12 cellular contexts compared by ENCODE assay signal in genomic region chr6:31576897-31577341, GRCh38. TPM values are rescaled to one million over a fixed set of nuclear protein-coding genes. Genes with fewer than 3 reads are reported as not detected.
DNase-seq lines count a peak whose midpoint lies in the region; ATAC-seq, FAIRE-seq and TF ChIP-seq lines count a peak whose summit lies in the region.
"Had no signal": no experiment of that assay in that cellular context is flagged by ENCODE, and none has a peak within 500 bp of the region (broad histone marks: within the 10 kb centered on the region; RNA-seq: fewer than 3 reads in every experiment).

No MANE protein-coding gene starts in this region.

- H3K9me3 ChIP-seq in HepG2 (ENCODE audit: low read length) (no peaks in the 10 kb centered on the region), subcutaneous abdominal adipose tissue (ENCODE audit: control insufficient read depth in 5 of 5, low read length in 5 of 5) (no peaks in the 10 kb centered on the region)
- H3K9me3 ChIP-seq: esophagus squamous epithelium had no signal

- H3K27ac ChIP-seq in HepG2 (ENCODE audit: extremely low read length, insufficient read depth, low read length): no peak overlapping the region
- no peak overlapping the region for H3K27ac ChIP-seq in subcutaneous abdominal adipose tissue (ENCODE audit: low read depth, low read length)

- no peaks in the 10 kb centered on the region for H3K9me3 Mint-ChIP-seq in activated CD4-positive, alpha-beta T cell treated with anti-CD3 and anti-CD28 coated beads, Interleukin-2, amount 10 ng/mL, durations not matched to agents 7 days and 5 days

- TF ChIP-seq EP300 in HepG2 (IDR thresholded peaks at IDR 0.05; ENCODE audit: low read depth in 2 of 2, low read length in 2 of 2): no peak
- TF ChIP-seq EP300 in HepG2 (CRISPR knock-in tag; IDR thresholded peaks at IDR 0.05; ENCODE audit: borderline replicate concordance): no peak

- no TSS peak for BruUV-seq in HepG2 (replicated peaks; lab: Mats Ljungman, UMichigan)

- in situ Hi-C loops in HepG2 (cut with HindIII; ENCODE audit: extremely low pct_ligation_motif_present, low pct_unique_long_range_greater_than_20kb): no loop called here

- H3K4me2 ChIP-seq in HepG2 (ENCODE audit: low read depth, low read length): no peak overlapping the region

- no peaks in the 10 kb centered on the region for H3K27me3 Mint-ChIP-seq in activated CD4-positive, alpha-beta T cell treated with anti-CD3 and anti-CD28 coated beads, Interleukin-2, amount 10 ng/mL, durations not matched to agents 7 days and 5 days

- H3K9ac ChIP-seq in HepG2 (ENCODE audit: insufficient read depth, low read depth, low read length): no peak overlapping the region
- H3K9ac ChIP-seq in subcutaneous abdominal adipose tissue (ENCODE audit: low read length in 5 of 5): no peak overlapping the region

- H3K36me3 ChIP-seq in HepG2 (replicated peaks in 1 of 2; ENCODE audit: control insufficient read depth in 1 of 2, insufficient read depth in 2 of 2, low read length in 2 of 2) (no peaks in the 10 kb centered on the region), subcutaneous abdominal adipose tissue (ENCODE audit: control insufficient read depth in 5 of 5, insufficient read depth in 5 of 5, low read length in 5 of 5) (peaks cover 0 to 4% (median 0%) of the 10 kb centered on the region in 5 donors)
- H3K36me3 ChIP-seq: esophagus squamous epithelium had no signal

- H3K4me1 ChIP-seq in HepG2 (ENCODE audit: insufficient read depth, low read length) (peaks cover 16% of the 10 kb centered on the region), subcutaneous abdominal adipose tissue (ENCODE audit: control insufficient read depth in 5 of 5, insufficient read depth in 5 of 5, low read length in 5 of 5) (peaks cover 2 to 43% (median 25%) of the 10 kb centered on the region in 5 donors)

- 47% methylated on average over 10 of the region's 11 CpGs for WGBS in HepG2 (ENCODE audit: low lambda C conversion rate)

- intact Hi-C loops in HepG2 (cut with micrococcal nuclease; ENCODE audit: unreplicated experiment): no loop called here

- H3K79me2 ChIP-seq in HepG2 (ENCODE audit: insufficient read depth, low read length): no peaks in the 10 kb centered on the region

- peak overlapping the region; percentile 88 for H3K27ac Mint-ChIP-seq in activated CD4-positive, alpha-beta T cell treated with anti-CD3 and anti-CD28 coated beads, Interleukin-2, amount 10 ng/mL, durations not matched to agents 7 days and 5 days

- DNase-seq in activated T-cell treated with anti-CD3 and anti-CD28 coated beads for 1 hour (ENCODE audit: low read depth): peak; percentile 35
- no peak for DNase-seq in activated T-cell treated with anti-CD3 and anti-CD28 coated beads for 4 hours
- peak; percentile 62 for DNase-seq in activated CD4-positive, alpha-beta T cell treated with anti-CD3 and anti-CD28 coated beads, Interleukin-2, amount 10 ng/mL, durations not matched to agents 7 days and 5 days
- DNase-seq in HepG2 (ENCODE audit: low spot score): no peak
- no peak for DNase-seq in SHP77 (lab: John Stamatoyannopoulos, UW)
- no peak for DNase-seq in NCI-H446 treated with DMSO at 0.1 percent for 48 hours (lab: John Stamatoyannopoulos, UW)
- DNase-seq in NAMALWA (ENCODE audit: low spot score): no peak
- DNase-seq: esophagus squamous epithelium, NCI-H446, T-helper 9 cell had no signal

- no peak for TF ChIP-seq RAD21 in HepG2 (CRISPR knock-in tag; IDR thresholded peaks at IDR 0.05)

- no peak for ATAC-seq in HepG2

- H2AFZ ChIP-seq in HepG2 (ENCODE audit: low read length): no peak overlapping the region

- CTCF ChIA-PET in activated CD4-positive, alpha-beta T cell treated with anti-CD3 and anti-CD28 coated beads, Interleukin-2, amount 10 ng/mL, durations not matched to agents 7 days and 5 days (lab: Charles Lee): interaction anchor here (0.5 to 18.9 kb wide), 11 partner anchors 9 to 158 kb away, joined by 3 to 576 read pairs (median 7); partner anchors contain the start of genes ATP6V1G2, DDX39B, LST1 and LTB
- CTCF ChIA-PET in HepG2 (lab: Yijun Ruan, JAX; ENCODE audit: low intra/inter-chr PET ratio, low total read pairs): no interaction called here

- H3K4me3 Mint-ChIP-seq in activated CD4-positive, alpha-beta T cell treated with anti-CD3 and anti-CD28 coated beads, Interleukin-2, amount 10 ng/mL, durations not matched to agents 7 days and 5 days: peak overlapping the region; percentile 90

- TF ChIP-seq POLR2A in HepG2 (IDR thresholded peaks at IDR 0.05; ENCODE audit: insufficient read depth in 1 of 2, low read depth in 2 of 2, low read length in 2 of 2): no peak

- H3K27me3 ChIP-seq in HepG2 (ENCODE audit: control insufficient read depth in 1 of 2, insufficient read depth in 2 of 2, low read length in 2 of 2): peaks cover 22 to 96% of the 10 kb centered on the region in 2 experiments
- peaks cover 0 to 4% (median 0%) of the 10 kb centered on the region in 5 donors for H3K27me3 ChIP-seq in subcutaneous abdominal adipose tissue (ENCODE audit: control insufficient read depth in 5 of 5, insufficient read depth in 4 of 5, low read length in 5 of 5)

- H3K4me1 Mint-ChIP-seq in activated CD4-positive, alpha-beta T cell treated with anti-CD3 and anti-CD28 coated beads, Interleukin-2, amount 10 ng/mL, durations not matched to agents 7 days and 5 days: peaks cover 78% of the 10 kb centered on the region

- no peak overlapping the region for H3K4me3 ChIP-seq in HepG2 (replicated peaks in 1 of 3; ENCODE audit: insufficient read depth in 1 of 3, low read depth in 2 of 3, low read length in 3 of 3)
- H3K4me3 ChIP-seq in subcutaneous abdominal adipose tissue (ENCODE audit: low read depth in 1 of 5, low read length in 5 of 5): peak overlapping the region in 3 of 5 donors; percentile 2 to 56 (median 5)

- no peaks in the 10 kb centered on the region for H4K20me1 ChIP-seq in HepG2 (ENCODE audit: insufficient read depth, low read length)

- POLR2A ChIA-PET in activated CD4-positive, alpha-beta T cell treated with anti-CD3 and anti-CD28 coated beads, Interleukin-2, amount 10 ng/mL, durations not matched to agents 7 days and 5 days (lab: Charles Lee): interaction anchor here (0.9 to 1.6 kb wide), 3 partner anchors 10 to 25 kb away, joined by 3 to 5 read pairs (median 4); no protein-coding TSS in a partner anchor
- POLR2A ChIA-PET in HepG2 (lab: Yijun Ruan, JAX): interaction anchor here (0.6 to 2.3 kb wide), 5 partner anchors 9 to 88 kb away, joined by 3 to 9 read pairs (median 5); partner anchors contain the start of genes DDX39B, GPANK1 and NFKBIL1

- FAIRE-seq in HepG2 (lab: Jason Lieb, UNC): no peak
- FAIRE-seq: keratinocyte had no signal

- peaks cover 67% of the 10 kb centered on the region for H3K36me3 Mint-ChIP-seq in activated CD4-positive, alpha-beta T cell treated with anti-CD3 and anti-CD28 coated beads, Interleukin-2, amount 10 ng/mL, durations not matched to agents 7 days and 5 days (ENCODE audit: low read depth)

- TF ChIP-seq CTCF in HepG2 (CRISPR knock-in tag; IDR thresholded peaks at IDR 0.05): no peak

RNA-seq across cellular contexts. Expression of gene TNF, which starts 1.6 kb away (rescaled TPM):
- total RNA-seq in activated CD4-positive, alpha-beta T cell treated with anti-CD3 and anti-CD28 coated beads, Interleukin-2, amount 10 ng/mL, durations not matched to agents 7 days and 5 days: 10 to 100 TPM; 46.5 to 47.1 TPM
- not detected in 2 replicates for total RNA-seq in HepG2 (2016; rRNA removed; fragmentation: Illumina TruSeq; extraction: Trizol)
- not detected in 2 replicates for total RNA-seq in HepG2 (2016; cell fraction: cytosol; rRNA removed; fragmentation: Illumina TruSeq; extraction: Trizol; ENCODE audit: low read depth)
- total RNA-seq in HepG2 (2016; cell fraction: insoluble cytoplasmic fraction; rRNA removed; fragmentation: Illumina TruSeq; extraction: Trizol): 0.09 and 0.10 TPM in 2 replicates
- total RNA-seq in HepG2 (2016; cell fraction: membrane; rRNA removed; fragmentation: Illumina TruSeq; extraction: Trizol): 0.15 TPM in 1 of 2 replicates, not detected in the other
- total RNA-seq in HepG2 (2016; cell fraction: nucleus; rRNA removed; fragmentation: Illumina TruSeq; extraction: Trizol): not detected in 2 replicates
- not detected in 2 replicates for polyA plus RNA-seq in HepG2 (2011; rRNA removed)
- polyA plus RNA-seq in HepG2 (2011; cell fraction: cytosol; rRNA removed): not detected in 2 replicates
- not detected in 2 replicates for polyA plus RNA-seq in HepG2 (2011; cell fraction: nucleus; rRNA removed)
- polyA plus RNA-seq in HepG2 (2012): not detected in 2 replicates
- not detected in 2 replicates for polyA plus RNA-seq in HepG2 (2016; cell fraction: cytosol; fragmentation: Illumina TruSeq; extraction: Trizol; ENCODE audit: low read depth)
- polyA plus RNA-seq in HepG2 (2016; cell fraction: insoluble cytoplasmic fraction; fragmentation: Illumina TruSeq; extraction: Trizol; ENCODE audit: low read depth): not detected in 2 replicates
- not detected in 2 replicates for polyA plus RNA-seq in HepG2 (2016; cell fraction: membrane; fragmentation: Illumina TruSeq; extraction: Trizol; ENCODE audit: low read depth)
- 0.28 TPM in 1 of 2 replicates, not detected in the other for polyA plus RNA-seq in HepG2 (2016; cell fraction: nucleus; fragmentation: Illumina TruSeq; extraction: Trizol; ENCODE audit: insufficient read depth, low read depth)
- polyA minus RNA-seq in HepG2 (2011; rRNA and poly(A)+ RNA removed; ENCODE audit: low replicate concordance): 0.26 TPM in 1 of 2 replicates, not detected in the other
- polyA minus RNA-seq in HepG2 (2011; cell fraction: cytosol; rRNA and poly(A)+ RNA removed): not detected in 2 replicates
- not detected in 2 replicates for polyA minus RNA-seq in HepG2 (2011; cell fraction: nucleus; rRNA and poly(A)+ RNA removed)

RNA-seq across cellular contexts. Expression of gene LTA, which starts 4.8 kb away (rescaled TPM):
- total RNA-seq in activated CD4-positive, alpha-beta T cell treated with anti-CD3 and anti-CD28 coated beads, Interleukin-2, amount 10 ng/mL, durations not matched to agents 7 days and 5 days: 10 to 100 TPM; 20.9 to 27.0 TPM
- not detected in 2 replicates for total RNA-seq in HepG2 (2016; rRNA removed; fragmentation: Illumina TruSeq; extraction: Trizol)
- total RNA-seq in HepG2 (2016; cell fraction: cytosol; rRNA removed; fragmentation: Illumina TruSeq; extraction: Trizol; ENCODE audit: low read depth): not detected in 2 replicates
- total RNA-seq in HepG2 (2016; cell fraction: insoluble cytoplasmic fraction; rRNA removed; fragmentation: Illumina TruSeq; extraction: Trizol): not detected in 2 replicates
- total RNA-seq in HepG2 (2016; cell fraction: membrane; rRNA removed; fragmentation: Illumina TruSeq; extraction: Trizol): not detected in 2 replicates
- total RNA-seq in HepG2 (2016; cell fraction: nucleus; rRNA removed; fragmentation: Illumina TruSeq; extraction: Trizol): not detected in 2 replicates
- 0.09 TPM in 1 of 2 replicates, not detected in the other for polyA plus RNA-seq in HepG2 (2011; rRNA removed)
- polyA plus RNA-seq in HepG2 (2011; cell fraction: cytosol; rRNA removed): 0.04 TPM in 1 of 2 replicates, not detected in the other
- polyA plus RNA-seq in HepG2 (2011; cell fraction: nucleus; rRNA removed): 0.09 TPM in 1 of 2 replicates, not detected in the other
- polyA plus RNA-seq in HepG2 (2012): 0.09 TPM in 1 of 2 replicates, not detected in the other
- not detected in 2 replicates for polyA plus RNA-seq in HepG2 (2016; cell fraction: cytosol; fragmentation: Illumina TruSeq; extraction: Trizol; ENCODE audit: low read depth)
- polyA plus RNA-seq in HepG2 (2016; cell fraction: insoluble cytoplasmic fraction; fragmentation: Illumina TruSeq; extraction: Trizol; ENCODE audit: low read depth): not detected in 2 replicates
- polyA plus RNA-seq in HepG2 (2016; cell fraction: membrane; fragmentation: Illumina TruSeq; extraction: Trizol; ENCODE audit: low read depth): not detected in 2 replicates
- not detected in 2 replicates for polyA plus RNA-seq in HepG2 (2016; cell fraction: nucleus; fragmentation: Illumina TruSeq; extraction: Trizol; ENCODE audit: insufficient read depth, low read depth)
- not detected in 2 replicates for polyA minus RNA-seq in HepG2 (2011; rRNA and poly(A)+ RNA removed; ENCODE audit: low replicate concordance)
- not detected in 2 replicates for polyA minus RNA-seq in HepG2 (2011; cell fraction: cytosol; rRNA and poly(A)+ RNA removed)
- not detected in 2 replicates for polyA minus RNA-seq in HepG2 (2011; cell fraction: nucleus; rRNA and poly(A)+ RNA removed)
- total RNA-seq: esophagus squamous epithelium had no signal

RNA-seq across cellular contexts. Expression of gene LTB, which starts 5.3 kb away (rescaled TPM):
- total RNA-seq in activated CD4-positive, alpha-beta T cell treated with anti-CD3 and anti-CD28 coated beads, Interleukin-2, amount 10 ng/mL, durations not matched to agents 7 days and 5 days: 100 to 1,000 TPM; 585 to 747 TPM
- 0.22 TPM in 1 of 2 replicates, not detected in the other for total RNA-seq in HepG2 (2016; rRNA removed; fragmentation: Illumina TruSeq; extraction: Trizol)
- not detected in 2 replicates for total RNA-seq in HepG2 (2016; cell fraction: cytosol; rRNA removed; fragmentation: Illumina TruSeq; extraction: Trizol; ENCODE audit: low read depth)
- total RNA-seq in HepG2 (2016; cell fraction: insoluble cytoplasmic fraction; rRNA removed; fragmentation: Illumina TruSeq; extraction: Trizol): 0.13 and 0.46 TPM in 2 replicates
- not detected in 2 replicates for total RNA-seq in HepG2 (2016; cell fraction: membrane; rRNA removed; fragmentation: Illumina TruSeq; extraction: Trizol)
- total RNA-seq in HepG2 (2016; cell fraction: nucleus; rRNA removed; fragmentation: Illumina TruSeq; extraction: Trizol): not detected in 2 replicates
- polyA plus RNA-seq in HepG2 (2011; rRNA removed): 0.09 and 0.30 TPM in 2 replicates
- 0.19 and 0.27 TPM in 2 replicates for polyA plus RNA-seq in HepG2 (2011; cell fraction: cytosol; rRNA removed)
- 0.54 TPM in 1 of 2 replicates, not detected in the other for polyA plus RNA-seq in HepG2 (2011; cell fraction: nucleus; rRNA removed)
- 0.29 TPM in 1 of 2 replicates, not detected in the other for polyA plus RNA-seq in HepG2 (2012)
- polyA plus RNA-seq in HepG2 (2016; cell fraction: cytosol; fragmentation: Illumina TruSeq; extraction: Trizol; ENCODE audit: low read depth): 0.15 and 0.16 TPM in 2 replicates
- polyA plus RNA-seq in HepG2 (2016; cell fraction: insoluble cytoplasmic fraction; fragmentation: Illumina TruSeq; extraction: Trizol; ENCODE audit: low read depth): 0.41 TPM in 1 of 2 replicates, not detected in the other
- 0.20 and 0.23 TPM in 2 replicates for polyA plus RNA-seq in HepG2 (2016; cell fraction: membrane; fragmentation: Illumina TruSeq; extraction: Trizol; ENCODE audit: low read depth)
- polyA plus RNA-seq in HepG2 (2016; cell fraction: nucleus; fragmentation: Illumina TruSeq; extraction: Trizol; ENCODE audit: insufficient read depth, low read depth): not detected in 2 replicates
- polyA minus RNA-seq in HepG2 (2011; rRNA and poly(A)+ RNA removed; ENCODE audit: low replicate concordance): not detected in 2 replicates
- not detected in 2 replicates for polyA minus RNA-seq in HepG2 (2011; cell fraction: cytosol; rRNA and poly(A)+ RNA removed)
- polyA minus RNA-seq in HepG2 (2011; cell fraction: nucleus; rRNA and poly(A)+ RNA removed): not detected in 2 replicates
- polyA plus RNA-seq: keratinocyte had no signal

RNA-seq across cellular contexts. Expression of gene LST1, which starts 9.2 kb away (rescaled TPM):
- 10 to 100 TPM; 33.3 to 36.8 TPM for total RNA-seq in activated CD4-positive, alpha-beta T cell treated with anti-CD3 and anti-CD28 coated beads, Interleukin-2, amount 10 ng/mL, durations not matched to agents 7 days and 5 days
- not detected in 2 replicates for total RNA-seq in HepG2 (2016; rRNA removed; fragmentation: Illumina TruSeq; extraction: Trizol)
- total RNA-seq in HepG2 (2016; cell fraction: cytosol; rRNA removed; fragmentation: Illumina TruSeq; extraction: Trizol; ENCODE audit: low read depth): not detected in 2 replicates
- total RNA-seq in HepG2 (2016; cell fraction: insoluble cytoplasmic fraction; rRNA removed; fragmentation: Illumina TruSeq; extraction: Trizol): not detected in 2 replicates
- total RNA-seq in HepG2 (2016; cell fraction: membrane; rRNA removed; fragmentation: Illumina TruSeq; extraction: Trizol): not detected in 2 replicates
- not detected in 2 replicates for total RNA-seq in HepG2 (2016; cell fraction: nucleus; rRNA removed; fragmentation: Illumina TruSeq; extraction: Trizol)
- not detected in 2 replicates for polyA plus RNA-seq in HepG2 (2011; rRNA removed)
- polyA plus RNA-seq in HepG2 (2011; cell fraction: cytosol; rRNA removed): not detected in 2 replicates
- polyA plus RNA-seq in HepG2 (2011; cell fraction: nucleus; rRNA removed): not detected in 2 replicates
- polyA plus RNA-seq in HepG2 (2012): not detected in 2 replicates
- not detected in 2 replicates for polyA plus RNA-seq in HepG2 (2016; cell fraction: cytosol; fragmentation: Illumina TruSeq; extraction: Trizol; ENCODE audit: low read depth)
- polyA plus RNA-seq in HepG2 (2016; cell fraction: insoluble cytoplasmic fraction; fragmentation: Illumina TruSeq; extraction: Trizol; ENCODE audit: low read depth): not detected in 2 replicates
- not detected in 2 replicates for polyA plus RNA-seq in HepG2 (2016; cell fraction: membrane; fragmentation: Illumina TruSeq; extraction: Trizol; ENCODE audit: low read depth)
- not detected in 2 replicates for polyA plus RNA-seq in HepG2 (2016; cell fraction: nucleus; fragmentation: Illumina TruSeq; extraction: Trizol; ENCODE audit: insufficient read depth, low read depth)
- not detected in 2 replicates for polyA minus RNA-seq in HepG2 (2011; rRNA and poly(A)+ RNA removed; ENCODE audit: low replicate concordance)
- not detected in 2 replicates for polyA minus RNA-seq in HepG2 (2011; cell fraction: cytosol; rRNA and poly(A)+ RNA removed)
- polyA minus RNA-seq in HepG2 (2011; cell fraction: nucleus; rRNA and poly(A)+ RNA removed): not detected in 2 replicates
- polyA plus RNA-seq: keratinocyte had no signal

RNA-seq across cellular contexts. Expression of gene NCR3, which starts 15.9 kb away (rescaled TPM):
- total RNA-seq in activated CD4-positive, alpha-beta T cell treated with anti-CD3 and anti-CD28 coated beads, Interleukin-2, amount 10 ng/mL, durations not matched to agents 7 days and 5 days: 10 to 100 TPM; 20.0 to 23.8 TPM
- total RNA-seq in HepG2 (2016; rRNA removed; fragmentation: Illumina TruSeq; extraction: Trizol): not detected in 2 replicates
- total RNA-seq in HepG2 (2016; cell fraction: cytosol; rRNA removed; fragmentation: Illumina TruSeq; extraction: Trizol; ENCODE audit: low read depth): not detected in 2 replicates
- total RNA-seq in HepG2 (2016; cell fraction: insoluble cytoplasmic fraction; rRNA removed; fragmentation: Illumina TruSeq; extraction: Trizol): not detected in 2 replicates
- not detected in 2 replicates for total RNA-seq in HepG2 (2016; cell fraction: membrane; rRNA removed; fragmentation: Illumina TruSeq; extraction: Trizol)
- total RNA-seq in HepG2 (2016; cell fraction: nucleus; rRNA removed; fragmentation: Illumina TruSeq; extraction: Trizol): not detected in 2 replicates
- not detected in 2 replicates for polyA plus RNA-seq in HepG2 (2011; rRNA removed)
- polyA plus RNA-seq in HepG2 (2011; cell fraction: cytosol; rRNA removed): not detected in 2 replicates
- polyA plus RNA-seq in HepG2 (2011; cell fraction: nucleus; rRNA removed): not detected in 2 replicates
- polyA plus RNA-seq in HepG2 (2012): not detected in 2 replicates
- polyA plus RNA-seq in HepG2 (2016; cell fraction: cytosol; fragmentation: Illumina TruSeq; extraction: Trizol; ENCODE audit: low read depth): not detected in 2 replicates
- polyA plus RNA-seq in HepG2 (2016; cell fraction: insoluble cytoplasmic fraction; fragmentation: Illumina TruSeq; extraction: Trizol; ENCODE audit: low read depth): not detected in 2 replicates
- polyA plus RNA-seq in HepG2 (2016; cell fraction: membrane; fragmentation: Illumina TruSeq; extraction: Trizol; ENCODE audit: low read depth): not detected in 2 replicates
- polyA plus RNA-seq in HepG2 (2016; cell fraction: nucleus; fragmentation: Illumina TruSeq; extraction: Trizol; ENCODE audit: insufficient read depth, low read depth): not detected in 2 replicates
- polyA minus RNA-seq in HepG2 (2011; rRNA and poly(A)+ RNA removed; ENCODE audit: low replicate concordance): not detected in 2 replicates
- polyA minus RNA-seq in HepG2 (2011; cell fraction: cytosol; rRNA and poly(A)+ RNA removed): not detected in 2 replicates
- polyA minus RNA-seq in HepG2 (2011; cell fraction: nucleus; rRNA and poly(A)+ RNA removed): not detected in 2 replicates
- total RNA-seq: esophagus squamous epithelium had no signal
- polyA plus RNA-seq: keratinocyte had no signal

Comparison
In these comparisons a context has a peak if more than half of its experiments do, and no peak if none do; other contexts are left out.
1. DNase-seq: peak in activated T-cell treated with anti-CD3 and anti-CD28 coated beads for 1 hour (single experiment) and activated CD4-positive, alpha-beta T cell treated with anti-CD3 and anti-CD28 coated beads, Interleukin-2, amount 10 ng/mL, durations not matched to agents 7 days and 5 days (single experiment); none in activated T-cell treated with anti-CD3 and anti-CD28 coated beads for 4 hours (single experiment), HepG2 (single experiment), SHP77 (0 of 2), NCI-H446 treated with DMSO at 0.1 percent for 48 hours (single experiment) and NAMALWA (single experiment).
2. H3K4me3 ChIP-seq: peak in subcutaneous abdominal adipose tissue (3 of 5); none in HepG2 (0 of 3).
3. RNA of gene TNF, which starts 1.6 kb away (total RNA-seq): 46.5 to 47.1 TPM in activated CD4-positive, alpha-beta T cell treated with anti-CD3 and anti-CD28 coated beads, Interleukin-2, amount 10 ng/mL, durations not matched to agents 7 days and 5 days; 0.09 to 0.15 TPM in HepG2; every median in the first group is over 10 times any median in the second.
4. RNA of gene LTA, which starts 4.8 kb away (total RNA-seq): 20.9 to 27.0 TPM in activated CD4-positive, alpha-beta T cell treated with anti-CD3 and anti-CD28 coated beads, Interleukin-2, amount 10 ng/mL, durations not matched to agents 7 days and 5 days; not detected in HepG2; every median in the first group is over 10 times any median in the second.
5. RNA of gene LTB, which starts 5.3 kb away (total RNA-seq): 585 to 747 TPM in activated CD4-positive, alpha-beta T cell treated with anti-CD3 and anti-CD28 coated beads, Interleukin-2, amount 10 ng/mL, durations not matched to agents 7 days and 5 days; 0.13 to 0.46 TPM in HepG2; every median in the first group is over 100 times any median in the second.